Comparison of ENCODE assay signal across 1 cellular context in the genomic region with DNA sequence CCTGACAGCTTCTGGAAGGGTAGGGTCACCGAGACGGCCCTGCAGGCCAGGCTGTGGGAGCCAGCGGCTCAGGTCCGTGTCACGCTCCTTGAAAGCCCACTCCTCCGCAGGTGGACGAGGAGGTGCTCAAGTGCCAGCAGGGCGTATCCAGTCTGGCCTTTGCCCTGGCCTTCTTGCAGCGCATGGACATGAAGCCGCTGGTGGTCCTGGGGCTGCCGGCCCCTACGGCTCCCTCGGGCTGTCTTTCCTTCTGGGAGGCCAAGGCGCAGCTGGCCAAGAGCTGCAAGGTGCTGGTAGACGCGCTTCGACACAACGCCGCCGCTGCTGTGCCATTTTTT.
TF ChIP-seq lines count a peak whose summit lies in the region.

No MANE protein-coding gene starts in this region.

TF ChIP-seq in HepG2, 621 proteins besides CTCF, POLR2A, EP300 and RAD21 (continues in another document):
- TF ChIP-seq ZNF318 (CRISPR knock-in tag; IDR thresholded peaks at IDR 0.05) = no peak
- no peak for TF ChIP-seq NR1H2 (CRISPR knock-in tag; IDR thresholded peaks at IDR 0.05; ENCODE audit: borderline replicate concordance, low read depth)
- TF ChIP-seq, protein P1, sequence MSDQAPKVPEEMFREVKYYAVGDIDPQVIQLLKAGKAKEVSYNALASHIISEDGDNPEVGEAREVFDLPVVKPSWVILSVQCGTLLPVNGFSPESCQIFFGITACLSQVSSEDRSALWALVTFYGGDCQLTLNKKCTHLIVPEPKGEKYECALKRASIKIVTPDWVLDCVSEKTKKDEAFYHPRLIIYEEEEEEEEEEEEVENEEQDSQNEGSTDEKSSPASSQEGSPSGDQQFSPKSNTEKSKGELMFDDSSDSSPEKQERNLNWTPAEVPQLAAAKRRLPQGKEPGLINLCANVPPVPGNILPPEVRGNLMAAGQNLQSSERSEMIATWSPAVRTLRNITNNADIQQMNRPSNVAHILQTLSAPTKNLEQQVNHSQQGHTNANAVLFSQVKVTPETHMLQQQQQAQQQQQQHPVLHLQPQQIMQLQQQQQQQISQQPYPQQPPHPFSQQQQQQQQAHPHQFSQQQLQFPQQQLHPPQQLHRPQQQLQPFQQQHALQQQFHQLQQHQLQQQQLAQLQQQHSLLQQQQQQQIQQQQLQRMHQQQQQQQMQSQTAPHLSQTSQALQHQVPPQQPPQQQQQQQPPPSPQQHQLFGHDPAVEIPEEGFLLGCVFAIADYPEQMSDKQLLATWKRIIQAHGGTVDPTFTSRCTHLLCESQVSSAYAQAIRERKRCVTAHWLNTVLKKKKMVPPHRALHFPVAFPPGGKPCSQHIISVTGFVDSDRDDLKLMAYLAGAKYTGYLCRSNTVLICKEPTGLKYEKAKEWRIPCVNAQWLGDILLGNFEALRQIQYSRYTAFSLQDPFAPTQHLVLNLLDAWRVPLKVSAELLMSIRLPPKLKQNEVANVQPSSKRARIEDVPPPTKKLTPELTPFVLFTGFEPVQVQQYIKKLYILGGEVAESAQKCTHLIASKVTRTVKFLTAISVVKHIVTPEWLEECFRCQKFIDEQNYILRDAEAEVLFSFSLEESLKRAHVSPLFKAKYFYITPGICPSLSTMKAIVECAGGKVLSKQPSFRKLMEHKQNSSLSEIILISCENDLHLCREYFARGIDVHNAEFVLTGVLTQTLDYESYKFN (CRISPR knock-in tag; conservative IDR thresholded peaks at IDR 0.05) = no peak; the same call in 1 of the 2 replicates
- TF ChIP-seq ZNF768 (CRISPR knock-in tag; IDR thresholded peaks at IDR 0.05) = no peak
- no peak for TF ChIP-seq ZNF275 (CRISPR knock-in tag; IDR thresholded peaks at IDR 0.05; ENCODE audit: borderline replicate concordance)
- peak; percentile 27; the same call in 1 of the 2 replicates for TF ChIP-seq ZNF878 (CRISPR knock-in tag; IDR thresholded peaks at IDR 0.05)
- 0 out of 2 replicates have a peak, but pooled peaks have one; percentile 12 for TF ChIP-seq ARNT2 (CRISPR knock-in tag; IDR thresholded peaks at IDR 0.05; ENCODE audit: low read depth)
- no peak for TF ChIP-seq STAT5B (CRISPR knock-in tag; IDR thresholded peaks at IDR 0.05)
- TF ChIP-seq ZNF619 (CRISPR knock-in tag; IDR thresholded peaks at IDR 0.05) = 0 out of 2 replicates have a peak, but pooled peaks have one; percentile 2
- TF ChIP-seq ZNF296 (CRISPR knock-in tag; conservative IDR thresholded peaks at IDR 0.05) = 0 out of 2 replicates have a peak, but pooled peaks have one; percentile 43
- TF ChIP-seq, protein P2, sequence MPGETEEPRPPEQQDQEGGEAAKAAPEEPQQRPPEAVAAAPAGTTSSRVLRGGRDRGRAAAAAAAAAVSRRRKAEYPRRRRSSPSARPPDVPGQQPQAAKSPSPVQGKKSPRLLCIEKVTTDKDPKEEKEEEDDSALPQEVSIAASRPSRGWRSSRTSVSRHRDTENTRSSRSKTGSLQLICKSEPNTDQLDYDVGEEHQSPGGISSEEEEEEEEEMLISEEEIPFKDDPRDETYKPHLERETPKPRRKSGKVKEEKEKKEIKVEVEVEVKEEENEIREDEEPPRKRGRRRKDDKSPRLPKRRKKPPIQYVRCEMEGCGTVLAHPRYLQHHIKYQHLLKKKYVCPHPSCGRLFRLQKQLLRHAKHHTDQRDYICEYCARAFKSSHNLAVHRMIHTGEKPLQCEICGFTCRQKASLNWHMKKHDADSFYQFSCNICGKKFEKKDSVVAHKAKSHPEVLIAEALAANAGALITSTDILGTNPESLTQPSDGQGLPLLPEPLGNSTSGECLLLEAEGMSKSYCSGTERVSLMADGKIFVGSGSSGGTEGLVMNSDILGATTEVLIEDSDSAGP (CRISPR knock-in tag; IDR thresholded peaks at IDR 0.05; ENCODE audit: borderline replicate concordance) = peak; percentile 49; the same call in 1 of the 2 replicates
- no peak for TF ChIP-seq REST (IDR thresholded peaks at IDR 0.05; ENCODE audit: borderline replicate concordance in 1 of 2, low read depth in 1 of 2, low read length in 2 of 2)
- TF ChIP-seq FOXK2 (IDR thresholded peaks at IDR 0.05) = no peak
- no peak for TF ChIP-seq ZNF513 (CRISPR knock-in tag; conservative IDR thresholded peaks at IDR 0.05)
- TF ChIP-seq GABPB1 (CRISPR knock-in tag; IDR thresholded peaks at IDR 0.05) = peak; percentile 1; the same call in 1 of the 2 replicates
- TF ChIP-seq ATAD3A (CRISPR knock-in tag; IDR thresholded peaks at IDR 0.05) = 0 out of 2 replicates have a peak, but pooled peaks have one; percentile 22
- TF ChIP-seq, protein P3, sequence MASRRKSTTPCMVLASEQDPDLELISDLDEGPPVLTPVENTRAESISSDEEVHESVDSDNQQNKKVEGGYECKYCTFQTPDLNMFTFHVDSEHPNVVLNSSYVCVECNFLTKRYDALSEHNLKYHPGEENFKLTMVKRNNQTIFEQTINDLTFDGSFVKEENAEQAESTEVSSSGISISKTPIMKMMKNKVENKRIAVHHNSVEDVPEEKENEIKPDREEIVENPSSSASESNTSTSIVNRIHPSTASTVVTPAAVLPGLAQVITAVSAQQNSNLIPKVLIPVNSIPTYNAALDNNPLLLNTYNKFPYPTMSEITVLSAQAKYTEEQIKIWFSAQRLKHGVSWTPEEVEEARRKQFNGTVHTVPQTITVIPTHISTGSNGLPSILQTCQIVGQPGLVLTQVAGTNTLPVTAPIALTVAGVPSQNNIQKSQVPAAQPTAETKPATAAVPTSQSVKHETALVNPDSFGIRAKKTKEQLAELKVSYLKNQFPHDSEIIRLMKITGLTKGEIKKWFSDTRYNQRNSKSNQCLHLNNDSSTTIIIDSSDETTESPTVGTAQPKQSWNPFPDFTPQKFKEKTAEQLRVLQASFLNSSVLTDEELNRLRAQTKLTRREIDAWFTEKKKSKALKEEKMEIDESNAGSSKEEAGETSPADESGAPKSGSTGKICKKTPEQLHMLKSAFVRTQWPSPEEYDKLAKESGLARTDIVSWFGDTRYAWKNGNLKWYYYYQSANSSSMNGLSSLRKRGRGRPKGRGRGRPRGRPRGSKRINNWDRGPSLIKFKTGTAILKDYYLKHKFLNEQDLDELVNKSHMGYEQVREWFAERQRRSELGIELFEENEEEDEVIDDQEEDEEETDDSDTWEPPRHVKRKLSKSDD (CRISPR knock-in tag; IDR thresholded peaks at IDR 0.05; ENCODE audit: low read depth) = 0 out of 2 replicates have a peak, but pooled peaks have one; percentile 17
- TF ChIP-seq PHF20 (CRISPR knock-in tag; IDR thresholded peaks at IDR 0.05) = 0 out of 2 replicates have a peak, but pooled peaks have one; percentile 18
- no peak for TF ChIP-seq TFAP4 (IDR thresholded peaks at IDR 0.05; ENCODE audit: borderline replicate concordance, low read depth)
- TF ChIP-seq ETS1 (CRISPR knock-in tag; IDR thresholded peaks at IDR 0.05) = no peak
- no peak for TF ChIP-seq GATAD1 (CRISPR knock-in tag; IDR thresholded peaks at IDR 0.05)
- no peak for TF ChIP-seq SATB2 (CRISPR knock-in tag; IDR thresholded peaks at IDR 0.05)
- no peak for TF ChIP-seq NFKBIZ (CRISPR knock-in tag; IDR thresholded peaks at IDR 0.05)
